ENCODE assay signal across 1 cellular context in genomic region chr1:11700655-11701467, GRCh38.
TF ChIP-seq lines count a peak whose summit lies in the region.

No MANE protein-coding gene starts in this region.

TF ChIP-seq in GM23338, 12 proteins besides CTCF, POLR2A, EP300 and RAD21:
- TF ChIP-seq ZNF462 (CRISPR knock-in tag; IDR thresholded peaks at IDR 0.05) (no peak), POLR2AphosphoS5 (IDR thresholded peaks at IDR 0.05; ENCODE audit: low read depth) (0 out of 2 replicates have a peak, but pooled peaks have one; percentile 20)
